1 cellular context compared by ENCODE assay signal in genomic region chr22:30223303-30223702, GRCh38.
TF ChIP-seq lines count a peak whose summit lies in the region.

No MANE protein-coding gene starts in this region.

TF ChIP-seq in HepG2, 621 proteins besides CTCF, POLR2A, EP300 and RAD21:
- no peak for TF ChIP-seq SKIL (CRISPR knock-in tag; IDR thresholded peaks at IDR 0.05; ENCODE audit: borderline replicate concordance)
- TF ChIP-seq HCFC1 (IDR thresholded peaks at IDR 0.05; ENCODE audit: low read depth, low read length): no peak
- TF ChIP-seq ZNF850 (CRISPR knock-in tag; conservative IDR thresholded peaks at IDR 0.05): no peak
- TF ChIP-seq GMEB2 (CRISPR knock-in tag; IDR thresholded peaks at IDR 0.05; ENCODE audit: low read depth): no peak
- TF ChIP-seq GABPA (IDR thresholded peaks at IDR 0.05; ENCODE audit: low read depth, low read length): no peak
- TF ChIP-seq GABPA (CRISPR knock-in tag; IDR thresholded peaks at IDR 0.05; ENCODE audit: low read depth): peak; percentile 37
- 0 out of 2 replicates have a peak, but pooled peaks have one; percentile 18 for TF ChIP-seq ETV5 (CRISPR knock-in tag; IDR thresholded peaks at IDR 0.05; ENCODE audit: borderline replicate concordance)
- no peak for TF ChIP-seq ISL2 (CRISPR knock-in tag; IDR thresholded peaks at IDR 0.05)
TF ChIP-seq in HepG2: peak in this region for 2.
